ENCODE assay signal across 30 cellular contexts in the genomic region with DNA sequence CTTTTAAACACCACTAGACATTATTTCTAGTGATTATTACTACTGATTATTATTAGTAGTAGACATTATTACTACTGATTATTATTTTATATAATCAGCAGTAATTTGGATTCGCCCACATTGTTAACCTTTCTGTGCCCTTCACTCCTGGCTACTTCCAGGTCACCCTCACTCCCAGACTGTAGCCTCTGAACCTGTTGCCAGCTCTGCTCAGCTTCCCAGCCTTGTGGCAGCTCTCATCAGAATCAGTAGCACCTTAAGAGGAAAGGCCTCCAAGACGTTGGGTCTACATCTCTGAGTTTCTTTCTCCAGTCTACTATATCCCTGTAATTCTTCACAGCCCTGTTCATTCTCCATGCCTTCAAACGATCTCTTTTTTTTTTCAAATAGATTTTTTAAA.
"Had no signal": no experiment of that assay in that cellular context is flagged by ENCODE, and none has a peak within 500 bp of the region (broad histone marks: within the 10 kb centered on the region; RNA-seq: fewer than 3 reads in every experiment).

No MANE protein-coding gene starts in this region.

- ATAC-seq: activated CD4-positive, alpha-beta T cell treated with anti-CD3 and anti-CD28 coated beads for 36 hours; activated CD8-positive, alpha-beta memory T cell treated with anti-CD3 and anti-CD28 coated beads, Interleukin-2, amount 10 ng/mL, durations not matched to agents 7 days and 5 days; activated CD8-positive, alpha-beta T cell treated with anti-CD3 and anti-CD28 coated beads, Interleukin-2, amount 10 ng/mL, durations not matched to agents 7 days and 5 days; activated naive CD8-positive, alpha-beta T cell treated with anti-CD3 and anti-CD28 coated beads, Interleukin-2, amount 50 U/mL, for 24 hours; foreskin keratinocyte; gastrocnemius medialis; T-helper 17 cell had no signal

- H3K4me3 ChIP-seq: adrenal gland, ascending aorta, breast epithelium, cardiac muscle cell, coronary artery, dorsolateral prefrontal cortex, esophagus muscularis mucosa, gastrocnemius medialis had no signal

- H3K27ac ChIP-seq: adrenal gland, ascending aorta, breast epithelium, coronary artery, foreskin keratinocyte, gastrocnemius medialis had no signal

- H3K9me3 ChIP-seq: adrenal gland, ascending aorta, breast epithelium, esophagus muscularis mucosa, gastrocnemius medialis had no signal

- DNase-seq: activated CD4-positive, alpha-beta memory T cell treated with anti-CD3 and anti-CD28 coated beads for 36 hours; activated CD4-positive, alpha-beta T cell treated with anti-CD3 and anti-CD28 coated beads for 36 hours; activated CD4-positive, alpha-beta T cell treated with anti-CD3 and anti-CD28 coated beads, Interleukin-2, amount 10 ng/mL, durations not matched to agents 24 days and 14 days; activated CD4-positive, CD25-positive, alpha-beta regulatory T cell; activated CD4-positive, CD25-positive, alpha-beta regulatory T cell treated with anti-CD3 and anti-CD28 coated beads, Interleukin-2, amount 50 U/mL, for 72 hours; activated CD8-positive, alpha-beta memory T cell treated with anti-CD3 and anti-CD28 coated beads, Interleukin-2, amount 10 ng/mL, durations not matched to agents 7 days and 5 days; activated CD8-positive, alpha-beta memory T cell treated with anti-CD3 and anti-CD28 coated beads, Interleukin-2, amount 50 U/mL, for 4 hours; activated CD8-positive, alpha-beta T cell treated with anti-CD3 and anti-CD28 coated beads, Interleukin-2, amount 10 ng/mL, durations not matched to agents 7 days and 5 days; activated effector memory CD4-positive, alpha-beta T cell treated with anti-CD3 and anti-CD28 coated beads, Interleukin-2, amount 50 U/mL, for 16 hours; activated naive CD4-positive, alpha-beta T cell treated with anti-CD3 and anti-CD28 coated beads for 36 hours; activated naive CD8-positive, alpha-beta T cell treated with anti-CD3 and anti-CD28 coated beads for 36 hours; activated naive CD8-positive, alpha-beta T cell treated with anti-CD3 and anti-CD28 coated beads, Interleukin-2, amount 50 U/mL, for 24 hours; activated T-cell treated with anti-CD3 and anti-CD28 coated beads, Interleukin-2, amount 50 U/mL, for 1 hour; activated T-cell treated with anti-CD3 and anti-CD28 coated beads, Interleukin-2, amount 50 U/mL, for 48 hours; adrenal gland; dorsolateral prefrontal cortex; effector memory CD4-positive, alpha-beta T cell; endodermal cell; erythroblast; foreskin keratinocyte; gastrocnemius medialis; glutamatergic neuron; T-helper 1 cell; T-helper 17 cell; T1000 had no signal

- H3K4me1 ChIP-seq: adrenal gland, ascending aorta, breast epithelium, foreskin keratinocyte, gastrocnemius medialis had no signal

- H3K36me3 ChIP-seq: breast epithelium, cardiac muscle cell had no signal
